Comparison of ENCODE assay signal across 23 cellular contexts in the genomic region with DNA sequence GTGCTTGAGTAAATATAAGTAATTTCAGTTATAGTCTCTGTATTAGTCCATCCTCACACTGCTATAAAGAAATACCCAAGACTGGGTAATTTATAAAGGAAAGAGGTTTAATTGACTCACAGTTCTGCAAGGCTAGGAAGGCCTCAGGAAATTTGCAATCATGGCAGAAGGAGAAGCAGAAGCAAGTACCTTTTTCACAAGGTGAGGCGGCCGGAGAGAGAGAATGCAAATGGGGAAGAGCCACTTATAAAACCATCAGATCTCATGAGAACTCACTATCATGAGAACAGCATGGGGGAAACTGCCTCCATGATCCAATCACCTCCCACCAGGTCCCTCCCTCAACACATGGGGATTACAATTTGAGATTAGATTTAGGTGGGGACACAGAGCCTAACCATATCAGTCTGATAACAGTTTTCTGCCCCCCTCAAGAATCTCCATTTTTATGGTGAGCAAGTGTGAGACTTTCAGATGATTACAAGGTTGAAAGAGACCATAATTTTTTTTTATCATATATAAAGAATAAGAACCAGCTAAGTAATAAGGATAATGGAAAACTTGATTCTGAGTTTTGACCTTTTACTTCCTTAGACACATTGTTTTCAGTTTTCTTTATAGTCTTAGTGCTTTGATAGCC. TPM values are rescaled to one million over a fixed set of nuclear protein-coding genes. Genes with fewer than 3 reads are reported as not detected.
DNase-seq lines count a peak whose midpoint lies in the region; ATAC-seq and TF ChIP-seq lines count a peak whose summit lies in the region.
"Had no signal": no experiment of that assay in that cellular context is flagged by ENCODE, and none has a peak within 500 bp of the region (broad histone marks: within the 10 kb centered on the region; RNA-seq: fewer than 3 reads in every experiment).

No MANE protein-coding gene starts in this region.

- 94 to 97% methylated on average over 2 of the region's 2 CpGs for WGBS in GM23248 (ENCODE audit: low coverage in 1 of 2, low lambda C conversion rate in 2 of 2, missing lambda C conversion rate in 2 of 2), 2 experiments

- H3K4me1 Mint-ChIP-seq in activated naive CD4-positive, alpha-beta T cell treated with anti-CD3 and anti-CD28 coated beads for 36 hours (ENCODE audit: low read depth), result peaks cover 85% of the 10 kb centered on the region

- H3K9me3 Mint-ChIP-seq in activated naive CD4-positive, alpha-beta T cell treated with anti-CD3 and anti-CD28 coated beads for 36 hours, result no peaks in the 10 kb centered on the region

- H3K9me3 ChIP-seq in SU-DHL-6 (ENCODE audit: insufficient read depth, low read length), result no peaks in the 10 kb centered on the region
- H3K9me3 ChIP-seq in GM23248 (ENCODE audit: low read depth), result no peaks in the 10 kb centered on the region
- H3K9me3 ChIP-seq: body of pancreas, heart left ventricle, MG63, upper lobe of right lung had no signal

- peaks cover 43% of the 10 kb centered on the region for H4K20me1 ChIP-seq in SU-DHL-6 (ENCODE audit: low read depth, low read length)
- H4K20me1 ChIP-seq in GM23248 (ENCODE audit: insufficient read depth), result peaks cover 7% of the 10 kb centered on the region

- H3K27ac ChIP-seq in SU-DHL-6 (ENCODE audit: low read depth, low read length), result peak overlapping the region; percentile 54; the same call in 1 of the 2 replicates
- H3K27ac ChIP-seq in GM23248, result no peak overlapping the region
- H3K27ac ChIP-seq: body of pancreas, heart left ventricle, PC-9, upper lobe of right lung had no signal

- in situ Hi-C loops in GM23248 (cut with MboI), result no loop called here

- H3K4me3 Mint-ChIP-seq in activated naive CD4-positive, alpha-beta T cell treated with anti-CD3 and anti-CD28 coated beads for 36 hours, result no peak overlapping the region
- H3K4me3 Mint-ChIP-seq: activated CD4-positive, alpha-beta memory T cell treated with anti-CD3 and anti-CD28 coated beads, Interleukin-2, amount 10 ng/mL, durations not matched to agents 7 days and 5 days had no signal

- no peak for TF ChIP-seq POLR2A in erythroblast (IDR thresholded peaks at IDR 0.05; ENCODE audit: low read length)

- H2AFZ ChIP-seq in SU-DHL-6 (ENCODE audit: low read depth, low read length, severe bottlenecking) (no peak overlapping the region), GM23248 (no peak overlapping the region)
- H2AFZ ChIP-seq: PC-9 had no signal

- H3F3A ChIP-seq in SU-DHL-6 (ENCODE audit: insufficient read depth), result no peaks in the 10 kb centered on the region
- peaks cover 5% of the 10 kb centered on the region; the same call in 1 of the 2 replicates for H3F3A ChIP-seq in GM23248 (ENCODE audit: insufficient read depth)

- CTCF ChIA-PET in activated naive CD4-positive, alpha-beta T cell treated with anti-CD3 and anti-CD28 coated beads for 36 hours (lab: Charles Lee), result interaction anchor here (0.6 kb wide), 1 partner anchor 11 kb away, joined by 3 read pairs; no protein-coding TSS in a partner anchor

- no peak for ATAC-seq in HG03342 (IDR thresholded peaks at IDR 0.05; ENCODE audit: unreplicated experiment)
- ATAC-seq: body of pancreas, heart left ventricle, upper lobe of right lung had no signal

- no peaks in the 10 kb centered on the region for H3K4me1 ChIP-seq in GM23248 (ENCODE audit: insufficient read depth)

- H3K4me2 ChIP-seq in SU-DHL-6 (ENCODE audit: low read depth, low read length, poor library complexity, severe bottlenecking) (peak overlapping the region; percentile 37), GM23248 (ENCODE audit: unreplicated experiment) (no peak overlapping the region)
- H3K4me2 ChIP-seq: PC-9 had no signal

- H3K9me2 ChIP-seq in SU-DHL-6 (replicated peaks; ENCODE audit: insufficient read depth, low read length) (no peaks in the 10 kb centered on the region), GM23248 (ENCODE audit: insufficient read depth) (0 out of 2 replicates have a peak, but pooled peaks cover 3% of the 10 kb centered on the region)

- no peaks in the 10 kb centered on the region for H3K27me3 Mint-ChIP-seq in activated naive CD4-positive, alpha-beta T cell treated with anti-CD3 and anti-CD28 coated beads for 36 hours (ENCODE audit: low read depth)
- H3K27me3 Mint-ChIP-seq: activated CD4-positive, alpha-beta memory T cell treated with anti-CD3 and anti-CD28 coated beads, Interleukin-2, amount 10 ng/mL, durations not matched to agents 7 days and 5 days had no signal

- no peaks in the 10 kb centered on the region for H3K27me3 ChIP-seq in SU-DHL-6 (ENCODE audit: low read length)
- no peaks in the 10 kb centered on the region for H3K27me3 ChIP-seq in GM23248 (replicated peaks; ENCODE audit: insufficient read depth)
- H3K27me3 ChIP-seq: BLaER1 treated with 17β-estradiol and CSF1 and Interleukin-3, amounts not matched to agents 10 nM and 100 nM; body of pancreas; heart left ventricle; MG63; upper lobe of right lung had no signal

- peak overlapping the region; percentile 79 for H3K27ac Mint-ChIP-seq in activated naive CD4-positive, alpha-beta T cell treated with anti-CD3 and anti-CD28 coated beads for 36 hours
- H3K27ac Mint-ChIP-seq: activated CD4-positive, alpha-beta memory T cell treated with anti-CD3 and anti-CD28 coated beads, Interleukin-2, amount 10 ng/mL, durations not matched to agents 7 days and 5 days had no signal

- TF ChIP-seq CTCF in SU-DHL-6 (IDR thresholded peaks at IDR 0.05; ENCODE audit: insufficient read depth, low read length, poor library complexity, severe bottlenecking), result no peak

- H3K36me3 Mint-ChIP-seq in activated naive CD4-positive, alpha-beta T cell treated with anti-CD3 and anti-CD28 coated beads for 36 hours (ENCODE audit: low read depth), result peaks cover 27% of the 10 kb centered on the region

- H3K4me3 ChIP-seq in SU-DHL-6 (ENCODE audit: insufficient read depth, low read length, poor library complexity, severe bottlenecking) (no peak overlapping the region), GM23248 (no peak overlapping the region)
- H3K4me3 ChIP-seq: BLaER1 treated with 17β-estradiol and CSF1 and Interleukin-3, amounts not matched to agents 10 nM and 100 nM; body of pancreas; heart left ventricle; MG63; PC-9; upper lobe of right lung had no signal

- H3K79me2 ChIP-seq in SU-DHL-6 (ENCODE audit: insufficient read depth, low read length) (peaks cover 88% of the 10 kb centered on the region), GM23248 (ENCODE audit: insufficient read depth) (peaks cover 100% of the 10 kb centered on the region)

- H3K36me3 ChIP-seq in SU-DHL-6 (ENCODE audit: low read length), result no peaks in the 10 kb centered on the region
- H3K36me3 ChIP-seq in GM23248 (ENCODE audit: low read depth), result no peaks in the 10 kb centered on the region
- H3K36me3 ChIP-seq: heart left ventricle, MG63, upper lobe of right lung had no signal

- H3K9ac ChIP-seq in SU-DHL-6 (ENCODE audit: low read length) (no peak overlapping the region), GM23248 (no peak overlapping the region)
- H3K9ac ChIP-seq: BLaER1 treated with 17β-estradiol and CSF1 and Interleukin-3, amounts not matched to agents 10 nM and 100 nM had no signal

- intact Hi-C loops in activated naive CD4-positive, alpha-beta T cell treated with anti-CD3 and anti-CD28 coated beads for 36 hours (cut with micrococcal nuclease), result loop anchor here (1.0 to 2.0 kb wide), 3 partner anchors 8 to 44 kb away; no protein-coding TSS in a partner anchor

- DNase-seq in activated naive CD4-positive, alpha-beta T cell treated with anti-CD3 and anti-CD28 coated beads for 36 hours, result no peak
- DNase-seq in activated naive CD4-positive, alpha-beta T cell (lab: John Stamatoyannopoulos, UW), result no peak
- peak; percentile 11 to 74 for DNase-seq in erythroblast (lab: John Stamatoyannopoulos, UW)
- DNase-seq in HCEC 1CT, result no peak
- DNase-seq in GM23248, result no peak
- no peak for DNase-seq in COLO829 (ENCODE audit: low spot score)
- DNase-seq: activated CD4-positive, alpha-beta memory T cell treated with anti-CD3 and anti-CD28 coated beads, Interleukin-2, amount 10 ng/mL, durations not matched to agents 7 days and 5 days; body of pancreas; DMS79 treated with DMSO at 0.1 percent for 48 hours; foreskin fibroblast; heart left ventricle; mammary epithelial cell; MG63; NCI-H1417 treated with DMSO at 0.1 percent for 48 hours; NCI-H2107; NCI-H446 treated with DMSO at 0.1 percent for 48 hours; PC-9; SHP77; T-helper 9 cell; upper lobe of right lung had no signal

RNA-seq across cellular contexts. Expression of gene LEMD3, which starts 35.6 kb away (rescaled TPM):
- total RNA-seq in activated naive CD4-positive, alpha-beta T cell treated with anti-CD3 and anti-CD28 coated beads for 36 hours, result 10 to 100 TPM; 16.5 to 17.5 TPM
- total RNA-seq in GM23248 (2014; rRNA removed; shearing (Covaris generic)), result 17.9 and 36.3 TPM in 2 replicates
- 8.4 and 8.6 TPM in 2 replicates for polyA plus RNA-seq in GM23248 (2016; fragmentation: Nextera tagmentation; extraction: Ambion mirVana)

Comparison
In these comparisons a context has a peak if more than half of its experiments do, and no peak if none do; other contexts are left out.
1. DNase-seq: peak in erythroblast (2 of 2); none in activated naive CD4-positive, alpha-beta T cell treated with anti-CD3 and anti-CD28 coated beads for 36 hours (single experiment), activated naive CD4-positive, alpha-beta T cell (0 of 4), HCEC 1CT (single experiment), GM23248 (single experiment) and COLO829 (single experiment).